17 cellular contexts compared by ENCODE assay signal in the genomic region with DNA sequence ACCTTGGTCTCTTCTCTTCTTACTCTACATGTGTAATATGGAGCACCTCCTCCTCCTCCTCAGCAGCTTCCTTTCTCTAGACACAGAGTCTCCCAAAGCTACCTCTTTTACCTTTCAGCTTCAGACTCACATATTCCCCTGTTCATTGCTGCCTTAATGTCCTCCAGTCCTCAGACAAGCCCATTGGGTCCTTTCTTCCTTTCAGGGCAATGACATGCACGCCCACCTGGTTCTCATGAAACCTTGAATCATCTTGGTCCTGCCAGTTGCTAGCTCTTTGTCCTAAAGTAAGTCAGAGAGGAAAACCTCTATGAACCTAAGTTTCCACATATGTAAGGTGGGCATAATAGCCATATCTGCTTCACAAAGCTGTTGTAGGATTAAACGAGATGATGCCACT.
A peak's percentile ranks its signal among the peaks of the same experiment; 100 is the strongest.
DNase-seq lines count a peak whose midpoint lies in the region; ATAC-seq and TF ChIP-seq lines count a peak whose summit lies in the region.
"Had no signal": no experiment of that assay in that cellular context is flagged by ENCODE, and none has a peak within 500 bp of the region (broad histone marks: within the 10 kb centered on the region; RNA-seq: fewer than 3 reads in every experiment).

No MANE protein-coding gene starts in this region.

- H2AK5ac ChIP-seq in IMR-90 (ENCODE audit: low read depth, low read length): peak overlapping the region; percentile 83; the same call in 1 of the 2 replicates

- H2BK5ac ChIP-seq in IMR-90 (ENCODE audit: low read depth, low read length, poor library complexity, severe bottlenecking): no peak overlapping the region

- TF ChIP-seq CTCF in IMR-90 (conservative IDR thresholded peaks at IDR 0.05; ENCODE audit: low read depth, low read length) (no peak), mesothelial cell of epicardium (IDR thresholded peaks at IDR 0.05; ENCODE audit: unreplicated experiment) (no peak), osteocyte (IDR thresholded peaks at IDR 0.05) (no peak)

- no peak overlapping the region for H3K9ac ChIP-seq in IMR-90 (ENCODE audit: low read depth, low read length)
- no peak overlapping the region for H3K9ac ChIP-seq in stomach smooth muscle (ENCODE audit: low read length in 2 of 2)
- H3K9ac ChIP-seq: BLaER1 treated with 17β-estradiol and CSF1 and Interleukin-3, amounts not matched to agents 10 nM and 100 nM had no signal

- H3K36me3 ChIP-seq in IMR-90 (ENCODE audit: control insufficient read depth, insufficient read depth, low read length): no peaks in the 10 kb centered on the region
- no peaks in the 10 kb centered on the region for H3K36me3 ChIP-seq in stomach smooth muscle (ENCODE audit: control insufficient read depth in 2 of 2, insufficient read depth in 2 of 2, low read length in 2 of 2)
- H3K36me3 ChIP-seq: BLaER1 treated with 17β-estradiol and CSF1 and Interleukin-3, amounts not matched to agents 10 nM and 100 nM had no signal

- no peak overlapping the region for H3K27ac Mint-ChIP-seq in activated CD4-positive, alpha-beta T cell treated with anti-CD3 and anti-CD28 coated beads, Interleukin-2, amount 10 ng/mL, durations not matched to agents 24 days and 14 days
- H3K27ac Mint-ChIP-seq in mesothelial cell of epicardium (peak overlapping the region; percentile 75), osteocyte (ENCODE audit: unreplicated experiment) (no peak overlapping the region), immature natural killer cell (no peak overlapping the region)

- peak overlapping the region; percentile 59 for H3K4ac ChIP-seq in IMR-90 (ENCODE audit: low read depth, low read length)

- dilution Hi-C loops in IMR-90 (cut with HindIII; ENCODE audit: low sequenced_read_pairs, unreplicated experiment): no loop called here

- H3K18ac ChIP-seq in IMR-90 (ENCODE audit: low read depth, low read length): peak overlapping the region; percentile 25; the same call in 1 of the 2 replicates

- BruUV-seq in IMR-90 (replicated peaks; lab: Mats Ljungman, UMichigan): no TSS peak

- H3K27ac ChIP-seq in IMR-90 (ENCODE audit: insufficient read depth, low read length): no peak overlapping the region
- peak overlapping the region; percentile 62 for H3K27ac ChIP-seq in stomach smooth muscle (ENCODE audit: low read length)
- H3K27ac ChIP-seq: BLaER1 treated with 17β-estradiol and CSF1 and Interleukin-3, amounts not matched to agents 10 nM and 100 nM had no signal

- intact Hi-C loops in activated CD4-positive, alpha-beta T cell treated with anti-CD3 and anti-CD28 coated beads, Interleukin-2, amount 10 ng/mL, durations not matched to agents 24 days and 14 days (cut with micrococcal nuclease): no loop called here
- intact Hi-C loops in IMR-90 (cut with micrococcal nuclease): no loop called here

- CTCF ChIA-PET in IMR-90 (lab: Yijun Ruan, JAX): no interaction called here

- H4K5ac ChIP-seq in IMR-90 (ENCODE audit: low read depth, low read length): peak overlapping the region; percentile 13; the same call in 1 of the 2 replicates

- H2BK120ac ChIP-seq in IMR-90 (ENCODE audit: low read depth, low read length): peak overlapping the region; percentile 98

- H3K4me3 ChIP-seq in IMR-90 (ENCODE audit: insufficient read depth, low read depth, low read length) (no peak overlapping the region), stomach smooth muscle (ENCODE audit: low read length in 2 of 2) (no peak overlapping the region)
- H3K4me3 ChIP-seq: BLaER1 treated with 17β-estradiol and CSF1 and Interleukin-3, amounts not matched to agents 10 nM and 100 nM had no signal

- H3K27me3 ChIP-seq in IMR-90 (ENCODE audit: control insufficient read depth, insufficient read depth, low read length) (no peaks in the 10 kb centered on the region), stomach smooth muscle (ENCODE audit: control insufficient read depth in 1 of 2, insufficient read depth in 2 of 2, low read length in 2 of 2) (no peaks in the 10 kb centered on the region)
- H3K27me3 ChIP-seq: BLaER1 treated with 17β-estradiol and CSF1 and Interleukin-3, amounts not matched to agents 10 nM and 100 nM had no signal

- peaks cover 5% of the 10 kb centered on the region for H3K27me3 Mint-ChIP-seq in activated CD4-positive, alpha-beta T cell treated with anti-CD3 and anti-CD28 coated beads, Interleukin-2, amount 10 ng/mL, durations not matched to agents 24 days and 14 days
- H3K27me3 Mint-ChIP-seq in mesothelial cell of epicardium (ENCODE audit: low read depth) (no peaks in the 10 kb centered on the region), osteocyte (ENCODE audit: unreplicated experiment) (no peaks in the 10 kb centered on the region), immature natural killer cell (ENCODE audit: low read depth in 3 of 3) (peaks cover 2 to 9% (median 8%) of the 10 kb centered on the region in 3 donors)

- H3K14ac ChIP-seq in IMR-90 (replicated peaks; ENCODE audit: low read depth, low read length): peak overlapping the region; percentile 53

- peaks cover 0 to 16% of the 10 kb centered on the region in 2 experiments; a peak in 1 of 4 replicates for H3K79me1 ChIP-seq in IMR-90 (ENCODE audit: low read depth in 1 of 2, low read length in 2 of 2)

- ATAC-seq in IMR-90 (ENCODE audit: low read depth) (no peak), HG03432 (IDR thresholded peaks at IDR 0.05; ENCODE audit: unreplicated experiment) (no peak)

- no peaks in the 10 kb centered on the region for H3K36me3 Mint-ChIP-seq in activated CD4-positive, alpha-beta T cell treated with anti-CD3 and anti-CD28 coated beads, Interleukin-2, amount 10 ng/mL, durations not matched to agents 24 days and 14 days (ENCODE audit: low read depth)
- H3K36me3 Mint-ChIP-seq in mesothelial cell of epicardium: no peaks in the 10 kb centered on the region
- H3K36me3 Mint-ChIP-seq in osteocyte (ENCODE audit: unreplicated experiment): no peaks in the 10 kb centered on the region
- no peaks in the 10 kb centered on the region for H3K36me3 Mint-ChIP-seq in immature natural killer cell

- peaks cover 36% of the 10 kb centered on the region for H3K9me1 ChIP-seq in IMR-90 (ENCODE audit: insufficient read depth, low read length)

- H2AK9ac ChIP-seq in IMR-90 (replicated peaks; ENCODE audit: low read depth, low read length, poor library complexity): no peak overlapping the region

- WGBS in IMR-90 (ENCODE audit: extremely low coverage in 2 of 2, insufficient read length in 1 of 2), 2 experiments: 88% methylated on average over 1 of the region's 2 CpGs; no CpG with 5 or more reads in 1 of the 2 experiments

- peak overlapping the region; percentile 84 for H2BK20ac ChIP-seq in IMR-90 (ENCODE audit: low read depth, low read length)

- H3K9me3 ChIP-seq in IMR-90 (ENCODE audit: control insufficient read depth, insufficient read depth, low read length) (no peaks in the 10 kb centered on the region), stomach smooth muscle (ENCODE audit: control insufficient read depth in 2 of 2, low read length in 2 of 2) (no peaks in the 10 kb centered on the region)

- peak; percentile 15 for DNase-seq in activated CD4-positive, alpha-beta T cell treated with anti-CD3 and anti-CD28 coated beads for 48 hours
- no peak for DNase-seq in activated CD4-positive, alpha-beta T cell treated with anti-CD3 and anti-CD28 coated beads, Interleukin-2, amount 10 ng/mL, durations not matched to agents 24 days and 14 days
- DNase-seq in IMR-90: no peak
- no peak for DNase-seq in mesothelial cell of epicardium (ENCODE audit: low spot score in 2 of 2, unreplicated experiment in 2 of 2)
- DNase-seq in osteocyte (ENCODE audit: extremely low spot score, unreplicated experiment): no peak
- DNase-seq in immature natural killer cell: no peak
- DNase-seq: DND-41, HCEC 1CT, KBM-7, MV-4-11, NCI-H1417, NCI-H1930, NCI-H446, NCI-H69 had no signal

- H2AFZ ChIP-seq in IMR-90 (replicated peaks; ENCODE audit: low read length, poor library complexity): no peak overlapping the region

- H4K20me1 ChIP-seq in IMR-90 (ENCODE audit: insufficient read depth, low read length): no peaks in the 10 kb centered on the region
- H4K20me1 ChIP-seq: BLaER1 treated with 17β-estradiol and CSF1 and Interleukin-3, amounts not matched to agents 10 nM and 100 nM had no signal

- H4K91ac ChIP-seq in IMR-90 (ENCODE audit: insufficient read depth, low read depth, low read length): peak overlapping the region; percentile 94

- in situ Hi-C loops in IMR-90 (cut with MboI; ENCODE audit: low sequenced_read_pairs): no loop called here

- no peak for TF ChIP-seq RAD21 in IMR-90 (IDR thresholded peaks at IDR 0.05; ENCODE audit: low read length)

- TF ChIP-seq POLR2A in IMR-90 (IDR thresholded peaks at IDR 0.05; ENCODE audit: low read depth, low read length): no peak

- no peak overlapping the region for H3K4me2 ChIP-seq in IMR-90 (ENCODE audit: low read depth, low read length)
- H3K4me2 ChIP-seq: BLaER1 treated with 17β-estradiol and CSF1 and Interleukin-3, amounts not matched to agents 10 nM and 100 nM had no signal

- H2BK15ac ChIP-seq in IMR-90 (ENCODE audit: low read depth, low read length): peak overlapping the region; percentile 86; the same call in 2 of the 3 replicates

- H4K8ac ChIP-seq in IMR-90 (ENCODE audit: low read depth in 2 of 2, low read length in 2 of 2): 0 out of 4 replicates have a peak overlapping the region, but pooled peaks of 1 of the 2 experiments have one; percentile 12

- H3K56ac ChIP-seq in IMR-90 (ENCODE audit: extremely low read depth, insufficient read depth, low read length): no peak overlapping the region

- H3K9me3 Mint-ChIP-seq in activated CD4-positive, alpha-beta T cell treated with anti-CD3 and anti-CD28 coated beads, Interleukin-2, amount 10 ng/mL, durations not matched to agents 24 days and 14 days: no peaks in the 10 kb centered on the region
- no peaks in the 10 kb centered on the region for H3K9me3 Mint-ChIP-seq in mesothelial cell of epicardium
- peaks cover 8% of the 10 kb centered on the region for H3K9me3 Mint-ChIP-seq in osteocyte (ENCODE audit: unreplicated experiment)
- no peaks in the 10 kb centered on the region for H3K9me3 Mint-ChIP-seq in immature natural killer cell

- H3K23ac ChIP-seq in IMR-90 (ENCODE audit: low read depth, low read length): peak overlapping the region; percentile 40

- no peak overlapping the region for H3K4me3 Mint-ChIP-seq in activated CD4-positive, alpha-beta T cell treated with anti-CD3 and anti-CD28 coated beads, Interleukin-2, amount 10 ng/mL, durations not matched to agents 24 days and 14 days
- H3K4me3 Mint-ChIP-seq in mesothelial cell of epicardium (no peak overlapping the region), osteocyte (ENCODE audit: unreplicated experiment) (no peak overlapping the region), immature natural killer cell (no peak overlapping the region)

- no peaks in the 10 kb centered on the region for H3K4me1 Mint-ChIP-seq in activated CD4-positive, alpha-beta T cell treated with anti-CD3 and anti-CD28 coated beads, Interleukin-2, amount 10 ng/mL, durations not matched to agents 24 days and 14 days
- H3K4me1 Mint-ChIP-seq in mesothelial cell of epicardium: peaks cover 38% of the 10 kb centered on the region
- H3K4me1 Mint-ChIP-seq in osteocyte (ENCODE audit: unreplicated experiment): peaks cover 10% of the 10 kb centered on the region
- H3K4me1 Mint-ChIP-seq in immature natural killer cell: no peaks in the 10 kb centered on the region

- POLR2A ChIA-PET in IMR-90 (lab: Charles Lee; ENCODE audit: unreplicated experiment): interaction anchor here (1.1 kb wide), 1 partner anchor 516 kb away, joined by 5 read pairs; no protein-coding TSS in a partner anchor

- peaks cover 29% of the 10 kb centered on the region for H3K4me1 ChIP-seq in IMR-90 (ENCODE audit: control insufficient read depth, insufficient read depth, low read length)
- peaks cover 12% of the 10 kb centered on the region for H3K4me1 ChIP-seq in stomach smooth muscle (ENCODE audit: control insufficient read depth, insufficient read depth, low read length)
